9 cellular contexts compared by ENCODE assay signal in the genomic region with DNA sequence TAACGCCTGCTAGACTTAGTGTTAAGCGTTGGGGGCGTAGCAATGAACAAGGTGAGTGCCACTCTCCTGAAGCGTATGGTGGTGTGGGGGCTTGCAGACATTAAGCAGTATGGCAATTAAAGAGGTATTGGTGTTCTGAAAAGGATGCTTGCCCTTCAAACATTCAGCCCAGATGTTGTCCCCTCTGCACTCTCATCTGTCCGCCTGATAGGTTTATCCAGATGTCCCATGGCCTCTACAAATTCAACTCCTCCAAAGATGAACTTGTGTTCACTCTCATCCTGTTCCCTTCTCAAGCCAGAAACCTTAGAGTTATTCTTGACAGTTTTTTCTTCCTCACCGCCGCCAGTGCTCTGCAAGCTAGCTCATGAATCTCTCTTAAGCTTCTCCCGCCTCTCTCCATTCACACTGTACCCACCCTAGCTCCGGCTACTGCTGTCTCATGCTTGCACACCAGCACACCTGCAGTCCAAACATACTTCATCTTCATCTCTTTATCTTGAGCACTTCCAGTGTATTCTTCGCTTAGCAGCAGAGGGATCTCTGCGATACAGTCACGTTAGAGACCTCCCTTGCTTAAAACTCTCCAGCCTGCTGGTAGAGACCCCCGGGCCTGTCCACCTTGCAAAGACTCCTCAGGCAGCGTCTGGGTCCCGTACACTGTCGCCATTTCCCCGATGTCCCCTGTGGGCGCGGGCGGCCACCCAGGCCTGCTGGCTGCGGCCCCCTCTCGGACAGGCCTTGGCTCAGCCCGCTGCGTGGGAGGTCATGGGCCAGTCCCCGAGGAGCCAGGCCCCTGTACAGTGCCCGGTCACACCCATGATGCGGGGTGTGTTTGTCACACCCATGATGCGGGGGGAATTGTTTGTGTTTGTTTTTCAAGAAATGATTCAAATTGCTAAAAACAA. TPM values are rescaled to one million over a fixed set of nuclear protein-coding genes. Genes with fewer than 3 reads are reported as not detected.
A peak's percentile ranks its signal among the peaks of the same experiment; 100 is the strongest.
DNase-seq lines count a peak whose midpoint lies in the region; ATAC-seq and FAIRE-seq lines count a peak whose summit lies in the region.
"Had no signal": no experiment of that assay in that cellular context is flagged by ENCODE, and none has a peak within 500 bp of the region (broad histone marks: within the 10 kb centered on the region; RNA-seq: fewer than 3 reads in every experiment).

No MANE protein-coding gene starts in this region.

- H3K9ac ChIP-seq in stomach smooth muscle (ENCODE audit: low read length in 2 of 2), result peak overlapping the region; percentile 88 to 98

- peaks cover 20% of the 10 kb centered on the region for H3K4me1 ChIP-seq in stomach smooth muscle (ENCODE audit: control insufficient read depth, insufficient read depth, low read length)

- H3K27me3 ChIP-seq in stomach smooth muscle (ENCODE audit: control insufficient read depth in 1 of 2, insufficient read depth in 2 of 2, low read length in 2 of 2), result no peaks in the 10 kb centered on the region

- H3K9me3 ChIP-seq in iPS-18c (ENCODE audit: control insufficient read depth, insufficient read depth, low read length), result no peaks in the 10 kb centered on the region
- no peaks in the 10 kb centered on the region for H3K9me3 ChIP-seq in stomach smooth muscle (ENCODE audit: control insufficient read depth in 2 of 2, low read length in 2 of 2)

- H3K4me3 Mint-ChIP-seq in activated naive CD8-positive, alpha-beta T cell treated with anti-CD3 and anti-CD28 coated beads for 36 hours, result peak overlapping the region; percentile 95

- H3K9me3 Mint-ChIP-seq in activated naive CD8-positive, alpha-beta T cell treated with anti-CD3 and anti-CD28 coated beads for 36 hours, result no peaks in the 10 kb centered on the region

- no peaks in the 10 kb centered on the region for H3K27me3 Mint-ChIP-seq in activated naive CD8-positive, alpha-beta T cell treated with anti-CD3 and anti-CD28 coated beads for 36 hours

- H3K4me1 Mint-ChIP-seq in activated naive CD8-positive, alpha-beta T cell treated with anti-CD3 and anti-CD28 coated beads for 36 hours, result peaks cover 13% of the 10 kb centered on the region

- H3K36me3 Mint-ChIP-seq in activated naive CD8-positive, alpha-beta T cell treated with anti-CD3 and anti-CD28 coated beads for 36 hours, result peaks cover 27% of the 10 kb centered on the region

- ATAC-seq in GM21423 (IDR thresholded peaks at IDR 0.05; ENCODE audit: unreplicated experiment), result no peak

- DNase-seq in HTR-8/SVneo (ENCODE audit: insufficient read length, low spot score) (no peak), cortex of kidney (lab: John Stamatoyannopoulos, UW) (no peak), ureter (ENCODE audit: low spot score) (no peak)
- DNase-seq in activated naive CD8-positive, alpha-beta T cell treated with anti-CD3 and anti-CD28 coated beads for 36 hours, result no peak
- no peak for DNase-seq in activated CD4-positive, alpha-beta T cell treated with anti-CD3 and anti-CD28 coated beads, Interleukin-2, amount 50 U/mL, for 48 hours
- DNase-seq: NCI-H1930 had no signal

- H3K27ac Mint-ChIP-seq in activated naive CD8-positive, alpha-beta T cell treated with anti-CD3 and anti-CD28 coated beads for 36 hours, result peak overlapping the region; percentile 99

- FAIRE-seq in HTR-8/SVneo (lab: Jason Lieb, UNC), result peak; percentile 44

- H3K4me3 ChIP-seq in iPS-18c (ENCODE audit: insufficient read depth, low read depth, low read length) (peak overlapping the region; percentile 70), stomach smooth muscle (ENCODE audit: low read length in 2 of 2) (peak overlapping the region; percentile 99 to 100)

- H3K36me3 ChIP-seq in stomach smooth muscle (ENCODE audit: control insufficient read depth in 2 of 2, insufficient read depth in 2 of 2, low read length in 2 of 2), result peaks cover 27 to 31% of the 10 kb centered on the region in 2 donors

- H3K27ac ChIP-seq in stomach smooth muscle (ENCODE audit: low read length), result peak overlapping the region; percentile 90

RNA-seq across cellular contexts. Expression of gene DDX27, which starts 1.0 kb away (rescaled TPM):
- 10 to 100 TPM; 65.4 to 67.6 TPM for total RNA-seq in activated naive CD8-positive, alpha-beta T cell treated with anti-CD3 and anti-CD28 coated beads for 36 hours
- 33.2 TPM for total RNA-seq in ureter

RNA-seq across cellular contexts. Expression of gene STAU1, which starts 32.0 kb away (rescaled TPM):
- 10 to 100 TPM; 72.6 TPM for total RNA-seq in activated naive CD8-positive, alpha-beta T cell treated with anti-CD3 and anti-CD28 coated beads for 36 hours
- total RNA-seq in ureter, result 88.1 TPM

RNA-seq across cellular contexts. Expression of gene ZNFX1, which starts 57.7 kb away (rescaled TPM):
- 10 to 100 TPM; 45.8 to 48.0 TPM for total RNA-seq in activated naive CD8-positive, alpha-beta T cell treated with anti-CD3 and anti-CD28 coated beads for 36 hours
- total RNA-seq in ureter, result 46.2 TPM
